Comparison of ENCODE assay signal across 7 cellular contexts in genomic region chr14:18638032-18638431, GRCh38. TPM values are rescaled to one million over a fixed set of nuclear protein-coding genes. Genes with fewer than 3 reads are reported as not detected.
"Had no signal": no experiment of that assay in that cellular context is flagged by ENCODE, and none has a peak within 500 bp of the region (broad histone marks: within the 10 kb centered on the region; RNA-seq: fewer than 3 reads in every experiment).

No MANE protein-coding gene starts in this region.

RNA-seq across cellular contexts. Expression of gene OR11H12, which starts 37.1 kb away (rescaled TPM):
- total RNA-seq: GM23248, GM23338, H1, H4, H7, H9, HFFc6 had no signal
